ENCODE assay signal across 1 cellular context in the genomic region with DNA sequence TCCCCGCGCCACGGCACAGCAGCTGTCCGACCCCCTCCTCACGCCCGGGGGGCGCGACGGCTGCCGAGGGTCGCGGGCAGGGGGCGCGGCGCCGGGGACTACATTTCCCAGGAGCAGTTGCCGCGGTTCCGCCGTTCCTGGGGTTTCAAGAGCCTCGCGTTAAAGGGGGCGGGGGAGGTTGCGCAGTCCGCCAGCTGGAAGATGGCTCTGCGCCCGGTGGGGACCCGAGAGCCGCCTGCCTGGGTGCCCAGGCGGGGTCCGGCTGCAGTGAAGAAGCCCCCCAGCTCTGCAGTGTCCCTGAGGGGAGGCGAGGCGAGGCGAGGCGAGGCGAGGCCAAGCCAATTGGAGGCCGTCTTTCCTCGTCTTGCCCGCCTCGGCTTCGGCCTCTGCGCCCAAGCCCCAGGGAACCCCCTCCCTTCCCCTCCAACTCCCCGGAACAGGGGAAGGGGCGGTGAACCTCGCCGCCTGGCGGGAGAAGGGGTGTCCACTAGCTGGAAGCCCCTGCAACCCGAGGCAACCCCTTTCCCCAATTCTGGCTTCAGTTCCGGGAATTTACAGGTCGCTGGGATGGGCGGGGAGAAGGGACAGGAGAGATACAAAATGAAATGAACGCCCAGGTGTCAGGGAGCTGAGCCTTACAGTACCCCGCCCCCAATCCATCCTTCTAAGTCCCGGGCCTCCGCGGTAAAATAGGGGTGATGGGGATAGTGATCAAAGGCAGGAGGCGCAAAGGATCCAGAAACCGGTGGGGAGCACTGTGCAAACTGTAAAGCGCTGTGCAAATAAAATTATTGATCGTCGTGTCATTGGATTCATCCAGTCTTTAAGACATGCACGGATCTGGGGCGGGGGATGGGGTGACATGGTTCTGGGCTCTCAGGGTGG.
TF ChIP-seq lines count a peak whose summit lies in the region.

No MANE protein-coding gene starts in this region.

TF ChIP-seq in liver, 16 proteins besides CTCF, POLR2A, EP300 and RAD21 (continued from another document):
- no peak for TF ChIP-seq SP1 (IDR thresholded peaks at IDR 0.05)
- TF ChIP-seq JUND (IDR thresholded peaks at IDR 0.05): no peak
- TF ChIP-seq GABPA (IDR thresholded peaks at IDR 0.05 in 1 of 2, conservative IDR thresholded peaks at IDR 0.05 in 1 of 2): no peak
- no peak for TF ChIP-seq HNF4G (IDR thresholded peaks at IDR 0.05)
- TF ChIP-seq RXRA (IDR thresholded peaks at IDR 0.05): no peak
- no peak for TF ChIP-seq FOXA1 (IDR thresholded peaks at IDR 0.05)
- TF ChIP-seq, protein P1, sequence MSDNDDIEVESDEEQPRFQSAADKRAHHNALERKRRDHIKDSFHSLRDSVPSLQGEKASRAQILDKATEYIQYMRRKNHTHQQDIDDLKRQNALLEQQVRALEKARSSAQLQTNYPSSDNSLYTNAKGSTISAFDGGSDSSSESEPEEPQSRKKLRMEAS (IDR thresholded peaks at IDR 0.05): no peak
TF ChIP-seq in liver: peak in this region for 2.
